ENCODE assay signal across 10 cellular contexts in genomic region chr15:56984681-56985515, GRCh38.
DNase-seq lines count a peak whose midpoint lies in the region; ATAC-seq, FAIRE-seq and TF ChIP-seq lines count a peak whose summit lies in the region.
"Had no signal": no experiment of that assay in that cellular context is flagged by ENCODE, and none has a peak within 500 bp of the region (broad histone marks: within the 10 kb centered on the region; RNA-seq: fewer than 3 reads in every experiment).

No MANE protein-coding gene starts in this region.

- peaks cover 58 to 99% (median 81%) of the 10 kb centered on the region in 10 experiments for H3K4me1 ChIP-seq in BLaER1 treated with 17β-estradiol and CSF1 and Interleukin-3, amounts not matched to agents 10 nM and 100 nM
- peaks cover 52% of the 10 kb centered on the region for H3K4me1 ChIP-seq in KMS-11 (ENCODE audit: low read depth, poor library complexity, severe bottlenecking)
- H3K4me1 ChIP-seq in astrocyte (ENCODE audit: insufficient read depth, low read length) = peaks cover 24% of the 10 kb centered on the region
- peaks cover 10 to 49% of the 10 kb centered on the region in 2 donors for H3K4me1 ChIP-seq in muscle layer of duodenum (ENCODE audit: control insufficient read depth in 1 of 2, insufficient read depth in 2 of 2, low read length in 2 of 2)

- H3K9ac ChIP-seq in BLaER1 treated with 17β-estradiol and CSF1 and Interleukin-3, amounts not matched to agents 10 nM and 100 nM = peak overlapping the region in 8 of 11 experiments; percentile 10 to 73 (median 52); a peak in 12 of 22 replicates
- H3K9ac ChIP-seq in KMS-11 (no peak overlapping the region), astrocyte (ENCODE audit: low read length) (peak overlapping the region; percentile 15)

- H3K9me3 ChIP-seq in BLaER1 treated with 17β-estradiol and CSF1 and Interleukin-3, amounts not matched to agents 10 nM and 100 nM (replicated peaks in 1 of 11) = no peaks in the 10 kb centered on the region
- H3K9me3 ChIP-seq in astrocyte (ENCODE audit: insufficient read depth, low read depth, low read length) (no peaks in the 10 kb centered on the region), muscle layer of duodenum (ENCODE audit: control insufficient read depth in 1 of 2, low read length in 2 of 2) (no peaks in the 10 kb centered on the region)

- peaks cover 33% of the 10 kb centered on the region for H3K4me1 Mint-ChIP-seq in astrocyte (ENCODE audit: low read depth, unreplicated experiment)

- peak overlapping the region; percentile 8 for H3K27ac Mint-ChIP-seq in astrocyte (ENCODE audit: unreplicated experiment)

- TF ChIP-seq CTCF in KMS-11 (conservative IDR thresholded peaks at IDR 0.05; ENCODE audit: low read depth, low read length) (no peak), astrocyte (IDR thresholded peaks at IDR 0.05; ENCODE audit: insufficient read depth, low read depth, low read length) (no peak)

- peaks cover 0 to 15% (median 0%) of the 10 kb centered on the region in 11 experiments; a peak in 5 of 22 replicates for H3K36me3 ChIP-seq in BLaER1 treated with 17β-estradiol and CSF1 and Interleukin-3, amounts not matched to agents 10 nM and 100 nM
- H3K36me3 ChIP-seq in KMS-11 (ENCODE audit: insufficient read depth) = no peaks in the 10 kb centered on the region
- no peaks in the 10 kb centered on the region for H3K36me3 ChIP-seq in astrocyte (ENCODE audit: insufficient read depth, low read length)
- H3K36me3 ChIP-seq in muscle layer of duodenum (ENCODE audit: control insufficient read depth in 1 of 2, insufficient read depth in 2 of 2, low read length in 2 of 2) = no peaks in the 10 kb centered on the region

- H3K4me2 ChIP-seq in BLaER1 treated with 17β-estradiol and CSF1 and Interleukin-3, amounts not matched to agents 10 nM and 100 nM = peak overlapping the region; percentile 37 to 88 (median 61)
- H3K4me2 ChIP-seq in KMS-11 = no peak overlapping the region
- H3K4me2 ChIP-seq in astrocyte (ENCODE audit: low read length) = peak overlapping the region; percentile 56

- FAIRE-seq in astrocyte (lab: Jason Lieb, UNC) = peak; percentile 52
- FAIRE-seq: H54 had no signal

- peak overlapping the region; percentile 50 to 96 (median 73) for H3K27ac ChIP-seq in BLaER1 treated with 17β-estradiol and CSF1 and Interleukin-3, amounts not matched to agents 10 nM and 100 nM
- H3K27ac ChIP-seq in KMS-11 (peak overlapping the region; percentile 18; the same call in 1 of the 2 replicates), astrocyte (ENCODE audit: low read depth, low read length) (peak overlapping the region; percentile 33), muscle layer of duodenum (ENCODE audit: low read length) (peak overlapping the region; percentile 10)

- H2AFZ ChIP-seq in KMS-11 (ENCODE audit: low read depth) (no peak overlapping the region), astrocyte (ENCODE audit: low read depth, low read length) (no peak overlapping the region)

- H3K4me3 Mint-ChIP-seq in astrocyte (ENCODE audit: unreplicated experiment) = no peak overlapping the region

- peak overlapping the region in 1 of 10 experiments; percentile 21; a peak in 3 of 20 replicates for H3K4me3 ChIP-seq in BLaER1 treated with 17β-estradiol and CSF1 and Interleukin-3, amounts not matched to agents 10 nM and 100 nM
- H3K4me3 ChIP-seq in KMS-11 (IDR thresholded peaks at IDR 0.05; ENCODE audit: insufficient read depth, low read depth, low read length) (no peak overlapping the region), astrocyte (ENCODE audit: insufficient read depth, low read depth, low read length) (no peak overlapping the region), muscle layer of duodenum (ENCODE audit: low read depth in 1 of 2, low read length in 2 of 2) (no peak overlapping the region)

- no peaks in the 10 kb centered on the region; the same call in 1 of the 2 replicates for H3K79me2 ChIP-seq in KMS-11 (ENCODE audit: insufficient read depth, low read depth)
- H3K79me2 ChIP-seq in astrocyte (ENCODE audit: insufficient read depth, low read length) = peaks cover 100% of the 10 kb centered on the region

- ATAC-seq in HG03108 (IDR thresholded peaks at IDR 0.05; ENCODE audit: unreplicated experiment) = no peak
- no peak for ATAC-seq in HG02588 (IDR thresholded peaks at IDR 0.05; ENCODE audit: unreplicated experiment)
- ATAC-seq in GM21529 (IDR thresholded peaks at IDR 0.05; ENCODE audit: unreplicated experiment) = no peak

- H3K9me3 Mint-ChIP-seq in astrocyte (ENCODE audit: unreplicated experiment) = no peaks in the 10 kb centered on the region

- DNase-seq in astrocyte (ENCODE audit: low read depth) (peak; percentile 48), NCI-H1930 (lab: John Stamatoyannopoulos, UW) (no peak)
- DNase-seq: NCI-H1048 had no signal

- no peaks in the 10 kb centered on the region for H3K27me3 Mint-ChIP-seq in astrocyte (ENCODE audit: low read depth, unreplicated experiment)

- no peaks in the 10 kb centered on the region for H3K27me3 ChIP-seq in BLaER1 treated with 17β-estradiol and CSF1 and Interleukin-3, amounts not matched to agents 10 nM and 100 nM
- H3K27me3 ChIP-seq in KMS-11 (ENCODE audit: insufficient read depth, low read depth) (no peaks in the 10 kb centered on the region), astrocyte (ENCODE audit: insufficient read depth, low read length) (no peaks in the 10 kb centered on the region), muscle layer of duodenum (ENCODE audit: low read depth, low read length) (no peaks in the 10 kb centered on the region)

- H3K36me3 Mint-ChIP-seq in astrocyte (ENCODE audit: low read depth, unreplicated experiment) = no peaks in the 10 kb centered on the region

- H4K20me1 ChIP-seq in BLaER1 treated with 17β-estradiol and CSF1 and Interleukin-3, amounts not matched to agents 10 nM and 100 nM = peaks cover 0 to 78% (median 34%) of the 10 kb centered on the region in 11 experiments; a peak in 13 of 22 replicates
- H4K20me1 ChIP-seq in KMS-11 (ENCODE audit: insufficient read depth) = no peaks in the 10 kb centered on the region
- H4K20me1 ChIP-seq in astrocyte (ENCODE audit: insufficient read depth, low read length) = peaks cover 44% of the 10 kb centered on the region

Comparison
In these comparisons a context has a peak if more than half of its experiments do, and no peak if none do; other contexts are left out.
1. H3K27ac ChIP-seq: peak in every context shown above with its lines; median percentile 73 in BLaER1 treated with 17β-estradiol and CSF1 and Interleukin-3, amounts not matched to agents 10 nM and 100 nM; 33 in astrocyte; 18 in KMS-11; 10 in muscle layer of duodenum.